8 cellular contexts compared by ENCODE assay signal in genomic region chr7:47291461-47292051, GRCh38.
A peak's percentile ranks its signal among the peaks of the same experiment; 100 is the strongest.
DNase-seq lines count a peak whose midpoint lies in the region; ATAC-seq and TF ChIP-seq lines count a peak whose summit lies in the region.

No MANE protein-coding gene starts in this region.

- H3K36me3 ChIP-seq in thoracic aorta (peaks cover 10% of the 10 kb centered on the region), gastroesophageal sphincter (peaks cover 0 to 71% of the 10 kb centered on the region in 2 donors)

- H3K9me3 ChIP-seq in thoracic aorta (no peaks in the 10 kb centered on the region), gastroesophageal sphincter (no peaks in the 10 kb centered on the region)

- 48 to 51% methylated on average over 4 of the region's 4 CpGs for WGBS in gastroesophageal sphincter (ENCODE audit: low coverage in 1 of 2), 2 donors

- TF ChIP-seq POLR2A in gastroesophageal sphincter (IDR thresholded peaks at IDR 0.05): no peak

- DNase-seq in stimulated activated CD4-positive, alpha-beta T cell treated with anti-CD3 and anti-CD28 coated beads, TNF-alpha, amount 100 ng/mL, for 48 hours (ENCODE audit: low read depth in 3 of 3): peak in 2 of 3 donors; percentile 4 to 34
- no peak for DNase-seq in stimulated activated CD4-positive, alpha-beta T cell treated with anti-CD3 and anti-CD28 coated beads, Interleukin-12 subunit alpha, Interleukin-12 subunit beta, amount 100 ng/mL, for 4 hours
- DNase-seq in RPMI7951 (ENCODE audit: low read depth) (peak; percentile 100), fibroblast of mammary gland (ENCODE audit: low read depth) (peak; percentile 98), thoracic aorta (ENCODE audit: low spot score) (peak; percentile 36)
- no peak for DNase-seq in activated CD8-positive, alpha-beta memory T cell treated with anti-CD3 and anti-CD28 coated beads, Interleukin-2, amount 50 U/mL, for 48 hours

- H3K4me3 ChIP-seq in fibroblast of mammary gland (ENCODE audit: control insufficient read depth, low read depth, low read length) (no peak overlapping the region), thoracic aorta (peak overlapping the region; percentile 13), gastroesophageal sphincter (no peak overlapping the region)

- no peak for TF ChIP-seq CTCF in fibroblast of mammary gland (conservative IDR thresholded peaks at IDR 0.05; ENCODE audit: control insufficient read depth, insufficient read depth, low read depth, low read length)
- no peak for TF ChIP-seq CTCF in thoracic aorta (IDR thresholded peaks at IDR 0.05)
- no peak for TF ChIP-seq CTCF in gastroesophageal sphincter (IDR thresholded peaks at IDR 0.05)

- peak; percentile 78 for ATAC-seq in HG02970 (IDR thresholded peaks at IDR 0.05; ENCODE audit: low FRiP score, unreplicated experiment)
- ATAC-seq in thoracic aorta (ENCODE audit: insufficient number of reproducible peaks, low FRiP score, low read depth): peak; percentile 90
- no peak for ATAC-seq in gastroesophageal sphincter

- no peak for TF ChIP-seq EP300 in gastroesophageal sphincter (IDR thresholded peaks at IDR 0.05)

- H3K27me3 ChIP-seq in thoracic aorta (replicated peaks; ENCODE audit: insufficient read depth) (no peaks in the 10 kb centered on the region), gastroesophageal sphincter (no peaks in the 10 kb centered on the region)

- H3K27ac ChIP-seq in thoracic aorta (peak overlapping the region; percentile 85 to 86), gastroesophageal sphincter (peak overlapping the region in 1 of 4 donors; percentile 58)

- H3K4me1 ChIP-seq in thoracic aorta (ENCODE audit: control insufficient read depth in 1 of 2, low read depth in 2 of 2) (peaks cover 11 to 42% of the 10 kb centered on the region in 2 donors), gastroesophageal sphincter (peaks cover 0 to 20% (median 6%) of the 10 kb centered on the region in 3 donors)

Comparison
In these comparisons a context has a peak if more than half of its experiments do, and no peak if none do; other contexts are left out.
1. DNase-seq: peak in stimulated activated CD4-positive, alpha-beta T cell treated with anti-CD3 and anti-CD28 coated beads, TNF-alpha, amount 100 ng/mL, for 48 hours (2 of 3), RPMI7951 (single experiment), fibroblast of mammary gland (single experiment) and thoracic aorta (single experiment); none in stimulated activated CD4-positive, alpha-beta T cell treated with anti-CD3 and anti-CD28 coated beads, Interleukin-12 subunit alpha, Interleukin-12 subunit beta, amount 100 ng/mL, for 4 hours (single experiment) and activated CD8-positive, alpha-beta memory T cell treated with anti-CD3 and anti-CD28 coated beads, Interleukin-2, amount 50 U/mL, for 48 hours (single experiment).